In genomic region chr5:98768160-98769005, GRCh38 we compare ENCODE assay signal across 8 cellular contexts. TPM values are rescaled to one million over a fixed set of nuclear protein-coding genes. Genes with fewer than 3 reads are reported as not detected.
DNase-seq lines count a peak whose midpoint lies in the region; ATAC-seq lines count a peak whose summit lies in the region.

No MANE protein-coding gene starts in this region.

- peak; percentile 52 for DNase-seq in activated CD4-positive, alpha-beta T cell treated with anti-CD3 and anti-CD28 coated beads for 36 hours
- no peak for DNase-seq in activated CD4-positive, alpha-beta T cell treated with anti-CD3 and anti-CD28 coated beads for 1 hour
- DNase-seq in HAP-1 (ENCODE audit: low spot score in 2 of 2) = peak; percentile 78 to 81
- peak; percentile 78 for DNase-seq in M059J (ENCODE audit: low read depth)
- peak; percentile 69 for DNase-seq in SW480 (ENCODE audit: low spot score)
- no peak for DNase-seq in left lobe of liver (ENCODE audit: low spot score)
- peak; percentile 18 to 35 for DNase-seq in stimulated activated CD4-positive, alpha-beta T cell treated with anti-CD3 and anti-CD28 coated beads, Interleukin-2, amount 100 ng/mL, for 48 hours

- in situ Hi-C loops in HAP-1 (cut with MboI; ENCODE audit: low sequenced_read_pairs) = loop anchor here (25.0 kb wide), 1 partner anchor 406 kb away; no protein-coding TSS in a partner anchor

- H3K9me3 Mint-ChIP-seq in activated CD4-positive, alpha-beta T cell treated with anti-CD3 and anti-CD28 coated beads for 36 hours (ENCODE audit: low read depth) = no peaks in the 10 kb centered on the region
- no peaks in the 10 kb centered on the region for H3K9me3 Mint-ChIP-seq in dendritic cell treated with granulocyte-macrophage colony-stimulating factor and Interleukin-4, amounts not matched to agents 40 ng/mL and 50 ng/mL, for 4 days

- H3K4me3 ChIP-seq in HAP-1 = peak overlapping the region; percentile 52

- no peak overlapping the region for H3K27ac Mint-ChIP-seq in activated CD4-positive, alpha-beta T cell treated with anti-CD3 and anti-CD28 coated beads for 36 hours
- no peak overlapping the region for H3K27ac Mint-ChIP-seq in dendritic cell treated with granulocyte-macrophage colony-stimulating factor and Interleukin-4, amounts not matched to agents 40 ng/mL and 50 ng/mL, for 4 days

- no peaks in the 10 kb centered on the region for H3K36me3 ChIP-seq in HAP-1 (replicated peaks)

- peaks cover 37% of the 10 kb centered on the region for H3K4me1 Mint-ChIP-seq in activated CD4-positive, alpha-beta T cell treated with anti-CD3 and anti-CD28 coated beads for 36 hours
- H3K4me1 Mint-ChIP-seq in dendritic cell treated with granulocyte-macrophage colony-stimulating factor and Interleukin-4, amounts not matched to agents 40 ng/mL and 50 ng/mL, for 4 days (ENCODE audit: low read depth) = peaks cover 46% of the 10 kb centered on the region

- peak overlapping the region; percentile 76 for H3K4me3 Mint-ChIP-seq in activated CD4-positive, alpha-beta T cell treated with anti-CD3 and anti-CD28 coated beads for 36 hours
- H3K4me3 Mint-ChIP-seq in dendritic cell treated with granulocyte-macrophage colony-stimulating factor and Interleukin-4, amounts not matched to agents 40 ng/mL and 50 ng/mL, for 4 days = peak overlapping the region; percentile 79

- peak; percentile 45 for ATAC-seq in activated CD4-positive, alpha-beta T cell treated with anti-CD3 and anti-CD28 coated beads for 36 hours
- ATAC-seq in left lobe of liver = peak; percentile 40

- H3K36me3 Mint-ChIP-seq in activated CD4-positive, alpha-beta T cell treated with anti-CD3 and anti-CD28 coated beads for 36 hours (ENCODE audit: low read depth) = no peaks in the 10 kb centered on the region
- peaks cover 1% of the 10 kb centered on the region for H3K36me3 Mint-ChIP-seq in dendritic cell treated with granulocyte-macrophage colony-stimulating factor and Interleukin-4, amounts not matched to agents 40 ng/mL and 50 ng/mL, for 4 days (ENCODE audit: low read depth)

- CTCF ChIA-PET in activated CD4-positive, alpha-beta T cell treated with anti-CD3 and anti-CD28 coated beads for 36 hours (lab: Charles Lee) = interaction anchor here (0.5 to 4.4 kb wide), 27 partner anchors 10 to 1802 kb away, joined by 3 to 38 read pairs (median 4); no protein-coding TSS in a partner anchor

- intact Hi-C loops in activated CD4-positive, alpha-beta T cell treated with anti-CD3 and anti-CD28 coated beads for 36 hours (cut with DNase I, micrococcal nuclease) = loop anchor here (1.0 to 2.0 kb wide), 3 partner anchors 28 to 292 kb away; no protein-coding TSS in a partner anchor
- intact Hi-C loops in dendritic cell treated with granulocyte-macrophage colony-stimulating factor and Interleukin-4, amounts not matched to agents 40 ng/mL and 50 ng/mL, for 4 days (cut with micrococcal nuclease) = no loop called here

- POLR2A ChIA-PET in activated CD4-positive, alpha-beta T cell treated with anti-CD3 and anti-CD28 coated beads for 36 hours (lab: Charles Lee) = no interaction called here

- peaks cover 21% of the 10 kb centered on the region for H3K4me1 ChIP-seq in HAP-1

- no peaks in the 10 kb centered on the region for H3K9me3 ChIP-seq in HAP-1

- no peaks in the 10 kb centered on the region for H3K27me3 ChIP-seq in HAP-1 (ENCODE audit: low read depth)

- H3K27me3 Mint-ChIP-seq in activated CD4-positive, alpha-beta T cell treated with anti-CD3 and anti-CD28 coated beads for 36 hours = peaks cover 45% of the 10 kb centered on the region
- H3K27me3 Mint-ChIP-seq in dendritic cell treated with granulocyte-macrophage colony-stimulating factor and Interleukin-4, amounts not matched to agents 40 ng/mL and 50 ng/mL, for 4 days = peaks cover 88% of the 10 kb centered on the region

RNA-seq across cellular contexts. Expression of gene RGMB, which starts 5.1 kb away (rescaled TPM):
- 1 to 10 TPM; 2.8 to 2.9 TPM for total RNA-seq in activated CD4-positive, alpha-beta T cell treated with anti-CD3 and anti-CD28 coated beads for 36 hours
- total RNA-seq in M059J (2014; rRNA removed; shearing (Covaris generic)) = 29.9 and 51.1 TPM in 2 replicates
- total RNA-seq in left lobe of liver = 6.0 TPM

Comparison
In these comparisons a context has a peak if more than half of its experiments do, and no peak if none do; other contexts are left out.
1. DNase-seq: peak in activated CD4-positive, alpha-beta T cell treated with anti-CD3 and anti-CD28 coated beads for 36 hours (single experiment), HAP-1 (2 of 2), M059J (single experiment), SW480 (single experiment) and stimulated activated CD4-positive, alpha-beta T cell treated with anti-CD3 and anti-CD28 coated beads, Interleukin-2, amount 100 ng/mL, for 48 hours (2 of 2); none in activated CD4-positive, alpha-beta T cell treated with anti-CD3 and anti-CD28 coated beads for 1 hour (single experiment) and left lobe of liver (single experiment).